In the genomic region with DNA sequence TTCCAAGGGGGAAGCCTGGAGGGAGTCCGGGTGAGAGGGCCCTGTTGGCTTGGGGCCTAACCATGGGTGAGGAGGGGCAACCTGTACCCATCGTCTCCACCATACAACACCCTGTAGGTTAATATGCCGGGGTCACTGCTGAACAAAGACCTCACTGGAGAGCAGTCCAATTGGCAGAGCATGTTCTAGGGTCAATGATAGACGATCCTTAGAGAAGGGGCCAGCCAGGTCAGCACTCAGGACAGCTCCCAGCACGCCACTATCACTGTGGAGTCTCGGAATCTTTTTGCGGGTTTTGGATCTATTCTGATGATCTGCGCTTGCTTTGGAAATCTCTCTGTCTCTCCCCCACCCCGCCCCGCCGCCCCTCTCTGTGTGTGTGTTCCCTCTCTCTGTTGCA, we compare ENCODE assay signal across 13 cellular contexts.
DNase-seq lines count a peak whose midpoint lies in the region; TF ChIP-seq lines count a peak whose summit lies in the region.
"Had no signal": no experiment of that assay in that cellular context is flagged by ENCODE, and none has a peak within 500 bp of the region (broad histone marks: within the 10 kb centered on the region; RNA-seq: fewer than 3 reads in every experiment).

No MANE protein-coding gene starts in this region.

- no peak overlapping the region for H4K91ac ChIP-seq in H9 (ENCODE audit: insufficient read length, low read depth, low read length)
- H4K91ac ChIP-seq in neuronal stem cell (ENCODE audit: low read depth, low read length, poor library complexity) = no peak overlapping the region

- H3K9me3 Mint-ChIP-seq in H9 = no peaks in the 10 kb centered on the region; a peak in 1 of 5 replicates
- H3K9me3 Mint-ChIP-seq: activated CD4-positive, alpha-beta memory T cell treated with anti-CD3 and anti-CD28 coated beads for 36 hours; CD4-positive, CD25-positive, alpha-beta regulatory T cell; central memory CD8-positive, alpha-beta T cell had no signal

- H3K14ac ChIP-seq in H9 (ENCODE audit: insufficient read depth, low read length) (no peak overlapping the region), neuronal stem cell (ENCODE audit: low read length) (no peak overlapping the region)

- H2AFZ ChIP-seq in H9 (ENCODE audit: low read length) (no peak overlapping the region), SK-N-SH (ENCODE audit: low read depth) (no peak overlapping the region), neuronal stem cell (ENCODE audit: low read length) (no peak overlapping the region)

- POLR2A ChIA-PET in SK-N-SH (lab: Yijun Ruan, JAX) = no interaction called here

- H2BK15ac ChIP-seq in H9 (ENCODE audit: low read depth, low read length) (no peak overlapping the region), neuronal stem cell (ENCODE audit: low read length) (no peak overlapping the region)

- no peaks in the 10 kb centered on the region for H4K20me1 ChIP-seq in H9 (ENCODE audit: control insufficient read depth, insufficient read depth, insufficient read length)
- H4K20me1 ChIP-seq in SK-N-SH (ENCODE audit: insufficient read depth) = no peaks in the 10 kb centered on the region

- no peak overlapping the region for H2AK5ac ChIP-seq in H9 (ENCODE audit: insufficient read length, low read length)
- H2AK5ac ChIP-seq in neuronal stem cell (ENCODE audit: low read depth, low read length) = no peak overlapping the region

- H3K36me3 ChIP-seq in SK-N-SH (replicated peaks in 1 of 2; ENCODE audit: control insufficient read depth in 1 of 2, insufficient read depth in 2 of 2, low read length in 1 of 2) = no peaks in the 10 kb centered on the region
- H3K36me3 ChIP-seq in neuronal stem cell (replicated peaks in 1 of 2; ENCODE audit: control insufficient read depth in 2 of 2, insufficient read depth in 2 of 2, low read length in 2 of 2) = no peaks in the 10 kb centered on the region

- H3F3A ChIP-seq in SK-N-SH (replicated peaks; ENCODE audit: insufficient read depth) = no peaks in the 10 kb centered on the region

- H3K4ac ChIP-seq in H9 (ENCODE audit: low read depth, low read length) (no peak overlapping the region), neuronal stem cell (ENCODE audit: low read length) (no peak overlapping the region)

- no peak overlapping the region for H3K9ac ChIP-seq in H9 (ENCODE audit: extremely low read depth, insufficient read length, low read length)
- H3K9ac ChIP-seq in SK-N-SH = no peak overlapping the region
- no peak overlapping the region for H3K9ac ChIP-seq in neuronal stem cell (ENCODE audit: low read depth, low read length, poor library complexity)

- WGBS in H9 (ENCODE audit: extremely low coverage, insufficient read length, low lambda C conversion rate) = no CpG with 5 or more reads among the region's 11 CpGs
- 47% methylated on average over 10 of the region's 11 CpGs for WGBS in SK-N-SH (ENCODE audit: low lambda C conversion rate)
- WGBS in neuronal stem cell (ENCODE audit: extremely low coverage in 2 of 2, insufficient read length in 2 of 2, insufficient replicate concordance in 1 of 2), 2 donors = no CpG with 5 or more reads among the region's 11 CpGs

- no peaks in the 10 kb centered on the region for H3K9me2 ChIP-seq in SK-N-SH

- TF ChIP-seq CTCF in H9 (conservative IDR thresholded peaks at IDR 0.05) = no peak
- no peak for TF ChIP-seq CTCF in SK-N-SH (IDR thresholded peaks at IDR 0.05)

- no peak overlapping the region for H2BK20ac ChIP-seq in H9 (ENCODE audit: low read depth, low read length, poor library complexity, severe bottlenecking)

- H2BK5ac ChIP-seq in H9 (ENCODE audit: insufficient read length, low read length) = no peak overlapping the region
- H2BK5ac ChIP-seq in neuronal stem cell (ENCODE audit: low read length) = no peak overlapping the region

- no peaks in the 10 kb centered on the region for H3K9me3 ChIP-seq in H9 (ENCODE audit: control insufficient read depth, low read depth, low read length)
- no peaks in the 10 kb centered on the region for H3K9me3 ChIP-seq in SK-N-SH
- no peaks in the 10 kb centered on the region for H3K9me3 ChIP-seq in neuronal stem cell (replicated peaks in 1 of 2; ENCODE audit: control insufficient read depth in 2 of 2, insufficient read depth in 1 of 2, low read depth in 1 of 2, low read length in 2 of 2)

- H2BK12ac ChIP-seq in H9 (ENCODE audit: insufficient read length, low read depth, low read length) = no peak overlapping the region
- H2BK12ac ChIP-seq in neuronal stem cell (ENCODE audit: low read length) = no peak overlapping the region

- H3K79me2 ChIP-seq in H9 (ENCODE audit: insufficient read depth, low read length) = no peaks in the 10 kb centered on the region
- H3K79me2 ChIP-seq in SK-N-SH (ENCODE audit: insufficient read depth) = no peaks in the 10 kb centered on the region

- H3K23ac ChIP-seq in H9 (ENCODE audit: insufficient read length, low read depth, low read length) (no peak overlapping the region), neuronal stem cell (ENCODE audit: low read depth, low read length, poor library complexity) (no peak overlapping the region)

- H3K27ac ChIP-seq in H9 (ENCODE audit: insufficient read length, low read depth, low read length) (no peak overlapping the region), SK-N-SH (ENCODE audit: low read depth in 2 of 2, low read length in 1 of 2) (no peak overlapping the region), neuronal stem cell (replicated peaks; ENCODE audit: low read length) (no peak overlapping the region)

- no peak overlapping the region for H3K4me3 Mint-ChIP-seq in H9
- H3K4me3 Mint-ChIP-seq: activated CD4-positive, alpha-beta memory T cell treated with anti-CD3 and anti-CD28 coated beads for 36 hours; CD4-positive, CD25-positive, alpha-beta regulatory T cell; central memory CD8-positive, alpha-beta T cell; naive B cell had no signal

- H3K56ac ChIP-seq in H9 (ENCODE audit: insufficient read length, low read depth, low read length) = no peak overlapping the region

- no peaks in the 10 kb centered on the region for H3K79me1 ChIP-seq in H9 (ENCODE audit: insufficient read depth, low read depth, low read length, poor library complexity, severe bottlenecking)
- no peaks in the 10 kb centered on the region for H3K79me1 ChIP-seq in neuronal stem cell (ENCODE audit: low read depth, low read length)

- H3T11ph ChIP-seq in H9 (ENCODE audit: low read length) = no peak overlapping the region

- H3K4me3 ChIP-seq in SK-N-SH (ENCODE audit: low read depth in 2 of 2, low read length in 1 of 2) = no peak overlapping the region
- H3K4me3 ChIP-seq in neuronal stem cell (ENCODE audit: low read length in 2 of 2) = no peak overlapping the region

- no peak overlapping the region for H4K5ac ChIP-seq in H9 (ENCODE audit: insufficient read length, low read depth, low read length)

- no peak overlapping the region for H3K27ac Mint-ChIP-seq in H9
- H3K27ac Mint-ChIP-seq: activated CD4-positive, alpha-beta memory T cell treated with anti-CD3 and anti-CD28 coated beads for 36 hours; CD4-positive, CD25-positive, alpha-beta regulatory T cell; naive B cell had no signal

- H2BK120ac ChIP-seq in H9 (ENCODE audit: low read depth, low read length, poor library complexity, severe bottlenecking) = no peak overlapping the region
- H2BK120ac ChIP-seq in neuronal stem cell (ENCODE audit: low read depth, low read length) = no peak overlapping the region

- no peak for TF ChIP-seq RAD21 in SK-N-SH (IDR thresholded peaks at IDR 0.05; ENCODE audit: low read length)

- no peak for TF ChIP-seq EP300 in SK-N-SH (IDR thresholded peaks at IDR 0.05; ENCODE audit: borderline replicate concordance in 1 of 2, low read depth in 1 of 2, low read length in 1 of 2)

- H3K27me3 ChIP-seq in H9 (ENCODE audit: insufficient read depth, low read length) (no peaks in the 10 kb centered on the region; the same call in 1 of the 2 replicates), SK-N-SH (ENCODE audit: insufficient read depth) (peaks cover 11% of the 10 kb centered on the region; the same call in 1 of the 2 replicates), neuronal stem cell (ENCODE audit: control insufficient read depth in 3 of 3, insufficient read depth in 3 of 3, low read depth in 1 of 3, low read length in 3 of 3) (peaks cover 0 to 6% (median 0%) of the 10 kb centered on the region in 3 experiments)

- H3K18ac ChIP-seq in H9 (ENCODE audit: insufficient read length, low read depth, low read length) = no peak overlapping the region
- H3K18ac ChIP-seq in neuronal stem cell (ENCODE audit: low read length) = no peak overlapping the region

- H3K4me1 ChIP-seq in H9 (ENCODE audit: insufficient read depth, low read length) (no peaks in the 10 kb centered on the region), SK-N-SH (ENCODE audit: control insufficient read depth in 1 of 2, insufficient read depth in 2 of 2, low read depth in 1 of 2, low read length in 1 of 2) (no peaks in the 10 kb centered on the region), neuronal stem cell (ENCODE audit: control insufficient read depth in 2 of 2, insufficient read depth in 1 of 2, low read depth in 1 of 2, low read length in 2 of 2) (peaks cover 0 to 4% of the 10 kb centered on the region in 2 donors)

- peaks cover 3% of the 10 kb centered on the region for H3K23me2 ChIP-seq in H9 (ENCODE audit: insufficient read length, low read depth, low read length, poor library complexity, severe bottlenecking)

- peaks cover 19% of the 10 kb centered on the region for H3K27me3 Mint-ChIP-seq in H9 (ENCODE audit: low read depth)
- H3K27me3 Mint-ChIP-seq: CD4-positive, CD25-positive, alpha-beta regulatory T cell had no signal

- DNase-seq in H9 (peak; percentile 49), SK-N-SH (no peak), fibroblast of peridontal ligament (ENCODE audit: extremely low read depth) (peak; percentile 3), neuronal stem cell (ENCODE audit: low spot score) (peak; percentile 42), activated gamma-delta T cell (lab: John Stamatoyannopoulos, UW) (no peak), KG1 (lab: John Stamatoyannopoulos, UW) (no peak), NAMALWA (ENCODE audit: low spot score) (no peak)
- no peak for DNase-seq in activated CD4-positive, alpha-beta T cell treated with anti-CD3 and anti-CD28 coated beads for 4 hours
- DNase-seq: activated CD4-positive, alpha-beta memory T cell treated with anti-CD3 and anti-CD28 coated beads for 36 hours; CD4-positive, CD25-positive, alpha-beta regulatory T cell; naive B cell; NCI-H226 had no signal

- CTCF ChIA-PET in SK-N-SH (lab: Yijun Ruan, JAX) = no interaction called here

- no peak overlapping the region for H4K8ac ChIP-seq in H9 (replicated peaks; ENCODE audit: insufficient read length, low read depth, low read length)
- H4K8ac ChIP-seq in neuronal stem cell (ENCODE audit: low read depth, low read length) = no peak overlapping the region

- peaks cover 4 to 5% of the 10 kb centered on the region in 2 experiments; a peak in 2 of 4 replicates for H3K4me1 Mint-ChIP-seq in H9
- H3K4me1 Mint-ChIP-seq: CD4-positive, CD25-positive, alpha-beta regulatory T cell; central memory CD8-positive, alpha-beta T cell; naive B cell had no signal

- H3K36me3 Mint-ChIP-seq in H9 (ENCODE audit: insufficient read depth in 1 of 3, low read depth in 3 of 3) = no peaks in the 10 kb centered on the region
- H3K36me3 Mint-ChIP-seq: activated CD4-positive, alpha-beta memory T cell treated with anti-CD3 and anti-CD28 coated beads for 36 hours; CD4-positive, CD25-positive, alpha-beta regulatory T cell had no signal

- H3K4me2 ChIP-seq in H9 (ENCODE audit: insufficient read depth, insufficient read length, low read length) (no peak overlapping the region), SK-N-SH (no peak overlapping the region), neuronal stem cell (ENCODE audit: insufficient read depth, low read length, poor library complexity, severe bottlenecking) (no peak overlapping the region)

Comparison
In these comparisons a context has a peak if more than half of its experiments do, and no peak if none do; other contexts are left out.
1. DNase-seq: peak in H9 (single experiment), fibroblast of peridontal ligament (single experiment) and neuronal stem cell (single experiment); none in SK-N-SH (single experiment), activated gamma-delta T cell (single experiment), activated CD4-positive, alpha-beta T cell treated with anti-CD3 and anti-CD28 coated beads for 4 hours (0 of 2), KG1 (single experiment) and NAMALWA (single experiment).